21 cellular contexts compared by ENCODE assay signal in the genomic region with DNA sequence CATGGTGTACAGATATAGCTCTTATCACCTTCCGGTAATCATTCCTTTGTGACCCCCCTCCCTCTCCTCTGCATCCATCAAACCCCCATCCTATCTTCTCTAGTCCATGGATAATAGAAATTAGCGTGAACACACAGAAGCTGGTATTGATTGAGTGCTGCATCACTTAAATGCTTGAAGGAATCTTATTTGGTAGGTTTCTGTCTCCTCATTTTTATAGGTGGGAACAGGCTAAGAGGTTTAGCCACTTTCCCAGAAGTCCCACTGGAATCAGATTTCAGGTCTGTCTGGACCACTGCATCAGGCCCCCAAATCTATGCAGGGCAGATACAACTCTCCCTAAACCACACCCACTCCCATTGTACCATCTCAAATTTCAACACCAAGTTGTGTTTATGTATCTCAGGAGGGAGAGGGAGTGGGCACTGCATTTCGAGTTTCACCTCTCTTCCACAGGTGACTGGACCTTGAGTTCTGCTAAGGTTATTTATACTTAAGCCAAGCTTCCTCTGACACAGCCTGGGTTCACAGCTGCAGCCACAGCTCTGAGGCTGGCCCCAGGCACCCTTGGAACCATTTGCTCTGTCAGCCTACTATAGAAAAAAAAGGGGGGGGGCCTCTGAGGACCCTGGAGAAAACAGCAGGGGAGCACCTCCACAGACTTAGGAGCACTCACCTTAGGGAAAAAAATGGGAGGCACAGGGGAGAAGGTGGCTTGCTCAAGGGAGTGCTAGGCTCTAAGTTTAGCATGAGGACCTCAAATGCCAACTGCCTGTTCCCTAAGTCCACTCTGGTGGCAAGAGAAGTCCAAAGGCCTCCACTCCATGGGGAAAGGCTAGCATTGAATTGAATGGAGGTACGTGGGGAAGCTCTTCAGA. TPM values are rescaled to one million over a fixed set of nuclear protein-coding genes. Genes with fewer than 3 reads are reported as not detected.
A peak's percentile ranks its signal among the peaks of the same experiment; 100 is the strongest.
DNase-seq lines count a peak whose midpoint lies in the region; ATAC-seq and TF ChIP-seq lines count a peak whose summit lies in the region.
"Had no signal": no experiment of that assay in that cellular context is flagged by ENCODE, and none has a peak within 500 bp of the region (broad histone marks: within the 10 kb centered on the region; RNA-seq: fewer than 3 reads in every experiment).

No MANE protein-coding gene starts in this region.

- H3K9me3 ChIP-seq in CD4-positive, alpha-beta memory T cell (ENCODE audit: control insufficient read depth in 1 of 2, low read length in 2 of 2), result no peaks in the 10 kb centered on the region
- H3K9me3 ChIP-seq: A549, tibial nerve had no signal

- no peaks in the 10 kb centered on the region for H3K9me3 Mint-ChIP-seq in CD4-positive, alpha-beta memory T cell
- H3K9me3 Mint-ChIP-seq in T-cell (no peaks in the 10 kb centered on the region), mesothelial cell of epicardium (no peaks in the 10 kb centered on the region)

- peak overlapping the region in 5 of 8 donors; percentile 4 to 67 (median 20) for H3K4me3 Mint-ChIP-seq in CD4-positive, alpha-beta memory T cell
- H3K4me3 Mint-ChIP-seq in T-cell (no peak overlapping the region), mesothelial cell of epicardium (no peak overlapping the region)

- H3K27ac Mint-ChIP-seq in CD4-positive, alpha-beta memory T cell, result peak overlapping the region in 6 of 7 donors; percentile 30 to 88 (median 70)
- H3K27ac Mint-ChIP-seq in T-cell, result peak overlapping the region; percentile 28 to 84
- peak overlapping the region; percentile 33 for H3K27ac Mint-ChIP-seq in mesothelial cell of epicardium

- H3K4me3 ChIP-seq in CD4-positive, alpha-beta memory T cell (ENCODE audit: low read length in 2 of 2), result no peak overlapping the region
- H3K4me3 ChIP-seq: A549, tibial nerve had no signal

- H3K27me3 Mint-ChIP-seq in CD4-positive, alpha-beta memory T cell, result no peaks in the 10 kb centered on the region
- H3K27me3 Mint-ChIP-seq in T-cell, result no peaks in the 10 kb centered on the region
- H3K27me3 Mint-ChIP-seq in mesothelial cell of epicardium (ENCODE audit: low read depth), result peaks cover 5% of the 10 kb centered on the region

- no peak overlapping the region for H3K27ac ChIP-seq in CD4-positive, alpha-beta memory T cell (ENCODE audit: low read depth, low read length)
- H3K27ac ChIP-seq: A549, C4-2B had no signal

- TF ChIP-seq CTCF in mesothelial cell of epicardium (IDR thresholded peaks at IDR 0.05; ENCODE audit: unreplicated experiment), result no peak

- intact Hi-C loops in CD4-positive, alpha-beta memory T cell (cut with micrococcal nuclease), result no loop called here

- no peak for ATAC-seq in T-cell (replicated peaks in 1 of 4)
- no peak for ATAC-seq in HG03025 (IDR thresholded peaks at IDR 0.05; ENCODE audit: low FRiP score, unreplicated experiment)
- ATAC-seq: A549 had no signal

- no peaks in the 10 kb centered on the region for H3K27me3 ChIP-seq in CD4-positive, alpha-beta memory T cell (ENCODE audit: insufficient read depth, low read length)
- H3K27me3 ChIP-seq: tibial nerve had no signal

- CTCF ChIA-PET in CD4-positive, alpha-beta memory T cell (lab: Charles Lee; ENCODE audit: partially characterized antibody), result interaction anchor here (0.9 to 3.5 kb wide), 14 partner anchors 11 to 112 kb away, joined by 3 to 19 read pairs (median 4); a partner anchor contains a TSS
- CTCF ChIA-PET in T-cell (lab: Charles Lee), result interaction anchor here in 1 of 2 donors (0.5 to 1.6 kb wide), 3 partner anchors 56 to 88 kb away, joined by 3 to 13 read pairs (median 4); a partner anchor contains a TSS

- H3K36me3 Mint-ChIP-seq in CD4-positive, alpha-beta memory T cell, result peaks cover 7 to 9% of the 10 kb centered on the region in 2 donors
- H3K36me3 Mint-ChIP-seq in T-cell (peaks cover 6% of the 10 kb centered on the region), mesothelial cell of epicardium (peaks cover 8% of the 10 kb centered on the region)

- peaks cover 7 to 38% (median 21%) of the 10 kb centered on the region in 4 donors for H3K4me1 Mint-ChIP-seq in CD4-positive, alpha-beta memory T cell
- H3K4me1 Mint-ChIP-seq in T-cell (peaks cover 16 to 31% (median 20%) of the 10 kb centered on the region in 3 donors), mesothelial cell of epicardium (peaks cover 12% of the 10 kb centered on the region)

- POLR2A ChIA-PET in CD4-positive, alpha-beta memory T cell (lab: Charles Lee; ENCODE audit: partially characterized antibody), result interaction anchor here (1.2 to 8.8 kb wide), 4 partner anchors 60 to 89 kb away, joined by 3 to 144 read pairs (median 26); a partner anchor contains a TSS
- POLR2A ChIA-PET in T-cell (lab: Charles Lee), result no interaction called here

- DNase-seq in NCI-H748 (lab: John Stamatoyannopoulos, UW; ENCODE audit: unreplicated experiment), result peak; percentile 17
- no peak for DNase-seq in NCI-H748 treated with DMSO at 0.1 percent for 48 hours (lab: John Stamatoyannopoulos, UW)
- DNase-seq in CD4-positive, alpha-beta memory T cell, result no peak
- no peak for DNase-seq in T-cell
- DNase-seq in mesothelial cell of epicardium (ENCODE audit: low spot score in 2 of 2, unreplicated experiment in 2 of 2), result no peak
- DNase-seq in DMS114 treated with DMSO at 0.1 percent for 48 hours (lab: John Stamatoyannopoulos, UW; ENCODE audit: unreplicated experiment), result no peak
- no peak for DNase-seq in NOMO-1 (lab: John Stamatoyannopoulos, UW; ENCODE audit: unreplicated experiment in 2 of 2)
- DNase-seq: activated CD8-positive, alpha-beta memory T cell treated with anti-CD3 and anti-CD28 coated beads for 24 hours; activated effector memory CD4-positive, alpha-beta T cell treated with Interleukin-2 at 50 U/mL for 16 hours; aorta; GOT3; kidney; mesenchymal stem cell; NCI-H187; NCI-H446 treated with DMSO at 0.1 percent for 48 hours; SIG-M5; T-helper 2 cell had no signal

- H3K36me3 ChIP-seq in CD4-positive, alpha-beta memory T cell (ENCODE audit: insufficient read depth, low read length), result no peaks in the 10 kb centered on the region

- H3K4me1 ChIP-seq in CD4-positive, alpha-beta memory T cell (ENCODE audit: insufficient read depth, low read length), result peaks cover 24% of the 10 kb centered on the region

RNA-seq across cellular contexts. Expression of a gene that starts 2.1 kb away (rescaled TPM):
- 1 to 10 TPM; 2.4 to 2.5 TPM for total RNA-seq in CD4-positive, alpha-beta memory T cell
- 1 to 10 TPM; 4.0 to 4.1 TPM for polyA plus RNA-seq in CD4-positive, alpha-beta memory T cell
- total RNA-seq in T-cell (1 to 10 TPM; 1.3 to 3.5 (median 2.9) TPM), mesothelial cell of epicardium (6.4 to 7.6 TPM (median 6.7 TPM) in 3 replicates)

RNA-seq across cellular contexts. Expression of a gene that starts 6.1 kb away (rescaled TPM):
- 10 to 100 TPM; 39.4 to 42.5 TPM for total RNA-seq in CD4-positive, alpha-beta memory T cell
- polyA plus RNA-seq in CD4-positive, alpha-beta memory T cell, result 10 to 100 TPM; 13.3 to 18.4 TPM
- total RNA-seq in T-cell (10 to 100 TPM; 24.4 to 39.0 (median 36.3) TPM), mesothelial cell of epicardium (47.5 to 49.3 TPM (median 49.3 TPM) in 3 replicates)

RNA-seq across cellular contexts. Expression of a gene that starts 55.8 kb away (rescaled TPM):
- total RNA-seq in CD4-positive, alpha-beta memory T cell, result 10 to 100 TPM; 85.0 to 86.8 TPM
- polyA plus RNA-seq in CD4-positive, alpha-beta memory T cell, result 100 to 1,000 TPM; 129 to 168 TPM
- total RNA-seq in T-cell (10 to 100 TPM; 52.3 to 68.9 (median 66.5) TPM), mesothelial cell of epicardium (120 to 126 TPM (median 121 TPM) in 3 replicates)

RNA-seq across cellular contexts. Expression of a gene that starts 59.3 kb away (rescaled TPM):
- total RNA-seq in CD4-positive, alpha-beta memory T cell, result 10 to 100 TPM; 11.4 to 14.1 TPM
- polyA plus RNA-seq in CD4-positive, alpha-beta memory T cell, result 1 to 10 TPM; 3.3 to 4.5 TPM
- 10 to 100 TPM in 3 of 5 donors, 1 to 10 TPM in 2; 7.6 to 15.5 (median 12.5) TPM for total RNA-seq in T-cell
- total RNA-seq in mesothelial cell of epicardium, result 41.7 to 45.6 TPM (median 45.1 TPM) in 3 replicates

Comparison
In these comparisons a context has a peak if more than half of its experiments do, and no peak if none do; other contexts are left out.
1. H3K4me3 Mint-ChIP-seq: peak in CD4-positive, alpha-beta memory T cell (5 of 8); none in T-cell (0 of 3) and mesothelial cell of epicardium (single experiment).
2. Peak in every context shown above with its lines, with median percentiles within 50 percentile points of each other: H3K27ac Mint-ChIP-seq.